1 cellular context compared by ENCODE assay signal in the genomic region with DNA sequence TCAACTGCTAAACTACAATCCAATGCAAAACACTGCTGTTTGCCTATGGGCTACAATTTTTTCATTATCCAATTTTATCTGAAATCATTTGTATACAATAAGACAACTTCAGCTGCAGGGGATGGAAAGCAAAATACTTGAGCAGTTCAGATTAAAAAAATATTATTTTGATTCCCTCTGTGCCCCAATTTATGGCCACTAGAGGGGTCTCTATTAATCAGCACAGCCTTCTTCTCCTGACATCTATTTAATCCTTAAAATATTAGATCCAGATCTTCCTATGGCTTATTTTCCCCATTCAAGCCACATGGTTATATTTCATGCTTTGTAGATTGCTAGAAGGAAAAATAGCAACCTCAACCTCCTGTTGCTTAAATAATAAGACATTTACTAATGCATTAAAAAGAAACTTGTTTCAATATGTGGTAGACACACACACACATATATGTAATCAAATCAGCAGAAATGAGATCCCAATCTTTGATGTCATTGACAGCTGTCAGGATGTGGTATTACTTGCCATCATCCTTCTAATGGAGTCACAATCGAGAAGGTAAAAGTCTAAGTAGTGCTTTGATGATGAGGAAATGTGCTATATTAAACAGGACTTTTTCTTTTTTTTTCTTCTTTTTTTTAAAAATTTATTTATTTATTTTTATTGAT.
TF ChIP-seq lines count a peak whose summit lies in the region.

No MANE protein-coding gene starts in this region.

TF ChIP-seq in HCT116, 20 proteins besides CTCF, POLR2A, EP300 and RAD21 (continued from another document):
- TF ChIP-seq, protein P1, sequence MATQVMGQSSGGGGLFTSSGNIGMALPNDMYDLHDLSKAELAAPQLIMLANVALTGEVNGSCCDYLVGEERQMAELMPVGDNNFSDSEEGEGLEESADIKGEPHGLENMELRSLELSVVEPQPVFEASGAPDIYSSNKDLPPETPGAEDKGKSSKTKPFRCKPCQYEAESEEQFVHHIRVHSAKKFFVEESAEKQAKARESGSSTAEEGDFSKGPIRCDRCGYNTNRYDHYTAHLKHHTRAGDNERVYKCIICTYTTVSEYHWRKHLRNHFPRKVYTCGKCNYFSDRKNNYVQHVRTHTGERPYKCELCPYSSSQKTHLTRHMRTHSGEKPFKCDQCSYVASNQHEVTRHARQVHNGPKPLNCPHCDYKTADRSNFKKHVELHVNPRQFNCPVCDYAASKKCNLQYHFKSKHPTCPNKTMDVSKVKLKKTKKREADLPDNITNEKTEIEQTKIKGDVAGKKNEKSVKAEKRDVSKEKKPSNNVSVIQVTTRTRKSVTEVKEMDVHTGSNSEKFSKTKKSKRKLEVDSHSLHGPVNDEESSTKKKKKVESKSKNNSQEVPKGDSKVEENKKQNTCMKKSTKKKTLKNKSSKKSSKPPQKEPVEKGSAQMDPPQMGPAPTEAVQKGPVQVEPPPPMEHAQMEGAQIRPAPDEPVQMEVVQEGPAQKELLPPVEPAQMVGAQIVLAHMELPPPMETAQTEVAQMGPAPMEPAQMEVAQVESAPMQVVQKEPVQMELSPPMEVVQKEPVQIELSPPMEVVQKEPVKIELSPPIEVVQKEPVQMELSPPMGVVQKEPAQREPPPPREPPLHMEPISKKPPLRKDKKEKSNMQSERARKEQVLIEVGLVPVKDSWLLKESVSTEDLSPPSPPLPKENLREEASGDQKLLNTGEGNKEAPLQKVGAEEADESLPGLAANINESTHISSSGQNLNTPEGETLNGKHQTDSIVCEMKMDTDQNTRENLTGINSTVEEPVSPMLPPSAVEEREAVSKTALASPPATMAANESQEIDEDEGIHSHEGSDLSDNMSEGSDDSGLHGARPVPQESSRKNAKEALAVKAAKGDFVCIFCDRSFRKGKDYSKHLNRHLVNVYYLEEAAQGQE (IDR thresholded peaks at IDR 0.05; ENCODE audit: low read depth) = no peak
- no peak for TF ChIP-seq CEBPB (IDR thresholded peaks at IDR 0.05; ENCODE audit: low read depth)
- TF ChIP-seq ELF1 (IDR thresholded peaks at IDR 0.05; ENCODE audit: borderline replicate concordance, low read depth) = no peak
- no peak for TF ChIP-seq CBX3 (IDR thresholded peaks at IDR 0.05; ENCODE audit: low read depth)
- no peak for TF ChIP-seq ZFX (IDR thresholded peaks at IDR 0.05)
- no peak for TF ChIP-seq SIN3A (IDR thresholded peaks at IDR 0.05; ENCODE audit: low read depth)
- TF ChIP-seq, protein P2, sequence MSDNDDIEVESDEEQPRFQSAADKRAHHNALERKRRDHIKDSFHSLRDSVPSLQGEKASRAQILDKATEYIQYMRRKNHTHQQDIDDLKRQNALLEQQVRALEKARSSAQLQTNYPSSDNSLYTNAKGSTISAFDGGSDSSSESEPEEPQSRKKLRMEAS (IDR thresholded peaks at IDR 0.05) = no peak
- no peak for TF ChIP-seq SP1 (IDR thresholded peaks at IDR 0.05; ENCODE audit: low read depth)
- TF ChIP-seq EGR1 (IDR thresholded peaks at IDR 0.05; ENCODE audit: low read depth) = no peak
- TF ChIP-seq, protein P3, sequence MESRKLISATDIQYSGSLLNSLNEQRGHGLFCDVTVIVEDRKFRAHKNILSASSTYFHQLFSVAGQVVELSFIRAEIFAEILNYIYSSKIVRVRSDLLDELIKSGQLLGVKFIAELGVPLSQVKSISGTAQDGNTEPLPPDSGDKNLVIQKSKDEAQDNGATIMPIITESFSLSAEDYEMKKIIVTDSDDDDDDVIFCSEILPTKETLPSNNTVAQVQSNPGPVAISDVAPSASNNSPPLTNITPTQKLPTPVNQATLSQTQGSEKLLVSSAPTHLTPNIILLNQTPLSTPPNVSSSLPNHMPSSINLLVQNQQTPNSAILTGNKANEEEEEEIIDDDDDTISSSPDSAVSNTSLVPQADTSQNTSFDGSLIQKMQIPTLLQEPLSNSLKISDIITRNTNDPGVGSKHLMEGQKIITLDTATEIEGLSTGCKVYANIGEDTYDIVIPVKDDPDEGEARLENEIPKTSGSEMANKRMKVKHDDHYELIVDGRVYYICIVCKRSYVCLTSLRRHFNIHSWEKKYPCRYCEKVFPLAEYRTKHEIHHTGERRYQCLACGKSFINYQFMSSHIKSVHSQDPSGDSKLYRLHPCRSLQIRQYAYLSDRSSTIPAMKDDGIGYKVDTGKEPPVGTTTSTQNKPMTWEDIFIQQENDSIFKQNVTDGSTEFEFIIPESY (IDR thresholded peaks at IDR 0.05; ENCODE audit: extremely low read depth, insufficient replicate concordance, low read length) = no peak
- no peak for TF ChIP-seq SRF (IDR thresholded peaks at IDR 0.05; ENCODE audit: low read depth)
- no peak for TF ChIP-seq ZNF274 (IDR thresholded peaks at IDR 0.05; ENCODE audit: low read depth, low read length)
